In genomic region chr12:99624591-99624990, GRCh38 we compare ENCODE assay signal across 18 cellular contexts. TPM values are rescaled to one million over a fixed set of nuclear protein-coding genes. Genes with fewer than 3 reads are reported as not detected.
"Had no signal": no experiment of that assay in that cellular context is flagged by ENCODE, and none has a peak within 500 bp of the region (broad histone marks: within the 10 kb centered on the region; RNA-seq: fewer than 3 reads in every experiment).

No MANE protein-coding gene starts in this region.

RNA-seq across cellular contexts. Expression of gene GARIN6, which starts 23.0 kb away (rescaled TPM):
- total RNA-seq: natural killer cell, occipital lobe, osteoblast, ovary, progenitor cell of endocrine pancreas, psoas muscle, renal cortical epithelial cell, right cardiac atrium, right lobe of liver, sigmoid colon, smooth muscle cell, spleen, suprapubic skin, transverse colon, upper lobe of right lung, urinary bladder, uterus had no signal
- polyA plus RNA-seq: neural cell, ovary, psoas muscle, right cardiac atrium, sigmoid colon, smooth muscle cell, spleen, urinary bladder had no signal
